ENCODE assay signal across 14 cellular contexts in genomic region chr3:140420621-140421357, GRCh38.
DNase-seq lines count a peak whose midpoint lies in the region; ATAC-seq and TF ChIP-seq lines count a peak whose summit lies in the region.
"Had no signal": no experiment of that assay in that cellular context is flagged by ENCODE, and none has a peak within 500 bp of the region (broad histone marks: within the 10 kb centered on the region; RNA-seq: fewer than 3 reads in every experiment).

No MANE protein-coding gene starts in this region.

- TF ChIP-seq EP300 in gastroesophageal sphincter (IDR thresholded peaks at IDR 0.05), result no peak

- no peak overlapping the region for H3K4me3 ChIP-seq in BJ (ENCODE audit: low read depth, low read length)
- H3K4me3 ChIP-seq in adipocyte (ENCODE audit: low read length), result peak overlapping the region; percentile 43
- no peak overlapping the region for H3K4me3 ChIP-seq in gastroesophageal sphincter
- H3K4me3 ChIP-seq: Peyer's patch had no signal

- H3K4me1 Mint-ChIP-seq in osteocyte (ENCODE audit: unreplicated experiment), result peaks cover 66% of the 10 kb centered on the region
- no peaks in the 10 kb centered on the region for H3K4me1 Mint-ChIP-seq in activated naive CD4-positive, alpha-beta T cell treated with anti-CD3 and anti-CD28 coated beads for 36 hours (ENCODE audit: low read depth)
- no peaks in the 10 kb centered on the region for H3K4me1 Mint-ChIP-seq in stimulated activated naive CD8-positive, alpha-beta T cell treated with anti-CD3 and anti-CD28 coated beads, Interleukin-15, amount 100 ng/mL, for 72 hours
- H3K4me1 Mint-ChIP-seq: CD4-positive, alpha-beta memory T cell; stimulated activated effector memory CD8-positive, alpha-beta T cell treated with anti-CD3 and anti-CD28 coated beads, Interleukin-12 subunit alpha, Interleukin-12 subunit beta, amount 100 ng/mL, for 72 hours had no signal

- peak overlapping the region; percentile 5 for H3K4me3 Mint-ChIP-seq in osteocyte (ENCODE audit: unreplicated experiment)
- no peak overlapping the region for H3K4me3 Mint-ChIP-seq in activated naive CD4-positive, alpha-beta T cell treated with anti-CD3 and anti-CD28 coated beads for 36 hours
- H3K4me3 Mint-ChIP-seq in stimulated activated naive CD8-positive, alpha-beta T cell treated with anti-CD3 and anti-CD28 coated beads, Interleukin-15, amount 100 ng/mL, for 72 hours, result no peak overlapping the region
- H3K4me3 Mint-ChIP-seq: CD4-positive, alpha-beta memory T cell; stimulated activated effector memory CD8-positive, alpha-beta T cell treated with anti-CD3 and anti-CD28 coated beads, Interleukin-12 subunit alpha, Interleukin-12 subunit beta, amount 100 ng/mL, for 72 hours had no signal

- H3K27me3 Mint-ChIP-seq in osteocyte (ENCODE audit: unreplicated experiment), result no peaks in the 10 kb centered on the region
- H3K27me3 Mint-ChIP-seq in activated naive CD4-positive, alpha-beta T cell treated with anti-CD3 and anti-CD28 coated beads for 36 hours (ENCODE audit: low read depth), result no peaks in the 10 kb centered on the region
- H3K27me3 Mint-ChIP-seq in stimulated activated naive CD8-positive, alpha-beta T cell treated with anti-CD3 and anti-CD28 coated beads, Interleukin-15, amount 100 ng/mL, for 72 hours, result peaks cover 10% of the 10 kb centered on the region
- H3K27me3 Mint-ChIP-seq: CD4-positive, alpha-beta memory T cell had no signal

- no peak overlapping the region for H3K27ac ChIP-seq in gastroesophageal sphincter
- H3K27ac ChIP-seq: Peyer's patch had no signal

- H3K9me3 ChIP-seq in adipocyte (ENCODE audit: control insufficient read depth, low read length) (no peaks in the 10 kb centered on the region), gastroesophageal sphincter (no peaks in the 10 kb centered on the region)
- H3K9me3 ChIP-seq: Peyer's patch had no signal

- H3K9me3 Mint-ChIP-seq in osteocyte (ENCODE audit: unreplicated experiment), result peaks cover 3% of the 10 kb centered on the region
- H3K9me3 Mint-ChIP-seq in activated naive CD4-positive, alpha-beta T cell treated with anti-CD3 and anti-CD28 coated beads for 36 hours, result no peaks in the 10 kb centered on the region
- no peaks in the 10 kb centered on the region for H3K9me3 Mint-ChIP-seq in stimulated activated naive CD8-positive, alpha-beta T cell treated with anti-CD3 and anti-CD28 coated beads, Interleukin-15, amount 100 ng/mL, for 72 hours
- H3K9me3 Mint-ChIP-seq: stimulated activated effector memory CD8-positive, alpha-beta T cell treated with anti-CD3 and anti-CD28 coated beads, Interleukin-12 subunit alpha, Interleukin-12 subunit beta, amount 100 ng/mL, for 72 hours had no signal

- TF ChIP-seq POLR2A in gastroesophageal sphincter (IDR thresholded peaks at IDR 0.05), result no peak

- TF ChIP-seq CTCF in BJ (IDR thresholded peaks at IDR 0.05; ENCODE audit: insufficient read depth, low read depth, low read length), result 0 out of 2 replicates have a peak, but pooled peaks have one; percentile 9
- no peak for TF ChIP-seq CTCF in gastroesophageal sphincter (IDR thresholded peaks at IDR 0.05)
- peak; percentile 42 for TF ChIP-seq CTCF in osteocyte (IDR thresholded peaks at IDR 0.05)

- POLR2A ChIA-PET in BJ (lab: Charles Lee), result no interaction called here

- H3K4me1 ChIP-seq in adipocyte (ENCODE audit: control insufficient read depth, insufficient read depth, low read length), result peaks cover 34% of the 10 kb centered on the region
- H3K4me1 ChIP-seq in gastroesophageal sphincter, result peaks cover 0 to 9% (median 0%) of the 10 kb centered on the region in 3 donors
- H3K4me1 ChIP-seq: Peyer's patch had no signal

- H3K9ac ChIP-seq in adipocyte (ENCODE audit: low read length), result peak overlapping the region; percentile 67

- DNase-seq in BJ (ENCODE audit: low read depth) (peak; percentile 17), adipocyte (ENCODE audit: low read depth) (peak; percentile 60), osteocyte (ENCODE audit: extremely low spot score, unreplicated experiment) (no peak), NCI-H524 treated with DMSO at 0.1 percent for 48 hours (lab: John Stamatoyannopoulos, UW) (no peak), RKO (ENCODE audit: low spot score) (no peak)
- no peak for DNase-seq in activated naive CD4-positive, alpha-beta T cell treated with anti-CD3 and anti-CD28 coated beads for 36 hours
- no peak for DNase-seq in stimulated activated naive CD8-positive, alpha-beta T cell treated with anti-CD3 and anti-CD28 coated beads, Interleukin-15, amount 100 ng/mL, for 72 hours
- DNase-seq: activated CD4-positive, CD25-positive, alpha-beta regulatory T cell treated with anti-CD3 and anti-CD28 coated beads, Interleukin-2, amount 50 U/mL, for 72 hours; activated effector memory CD4-positive, alpha-beta T cell treated with anti-CD3 and anti-CD28 coated beads, Interleukin-2, amount 50 U/mL, for 16 hours; CD4-positive, alpha-beta memory T cell; NCI-H2029; Peyer's patch had no signal

- intact Hi-C loops in activated naive CD4-positive, alpha-beta T cell treated with anti-CD3 and anti-CD28 coated beads for 36 hours (cut with micrococcal nuclease), result no loop called here

- H3K27me3 ChIP-seq in BJ (ENCODE audit: control insufficient read depth, insufficient read depth, low read length) (no peaks in the 10 kb centered on the region), adipocyte (replicated peaks; ENCODE audit: control insufficient read depth, insufficient read depth, low read length) (no peaks in the 10 kb centered on the region), gastroesophageal sphincter (no peaks in the 10 kb centered on the region)
- H3K27me3 ChIP-seq: Peyer's patch had no signal

- H3K27ac Mint-ChIP-seq in osteocyte (ENCODE audit: unreplicated experiment), result peak overlapping the region; percentile 91
- no peak overlapping the region for H3K27ac Mint-ChIP-seq in activated naive CD4-positive, alpha-beta T cell treated with anti-CD3 and anti-CD28 coated beads for 36 hours
- no peak overlapping the region for H3K27ac Mint-ChIP-seq in stimulated activated naive CD8-positive, alpha-beta T cell treated with anti-CD3 and anti-CD28 coated beads, Interleukin-15, amount 100 ng/mL, for 72 hours
- H3K27ac Mint-ChIP-seq: CD4-positive, alpha-beta memory T cell; stimulated activated effector memory CD8-positive, alpha-beta T cell treated with anti-CD3 and anti-CD28 coated beads, Interleukin-12 subunit alpha, Interleukin-12 subunit beta, amount 100 ng/mL, for 72 hours had no signal

- H3K36me3 Mint-ChIP-seq in osteocyte (ENCODE audit: unreplicated experiment), result peaks cover 4% of the 10 kb centered on the region
- H3K36me3 Mint-ChIP-seq in activated naive CD4-positive, alpha-beta T cell treated with anti-CD3 and anti-CD28 coated beads for 36 hours (ENCODE audit: low read depth), result no peaks in the 10 kb centered on the region
- H3K36me3 Mint-ChIP-seq: CD4-positive, alpha-beta memory T cell; stimulated activated effector memory CD8-positive, alpha-beta T cell treated with anti-CD3 and anti-CD28 coated beads, Interleukin-12 subunit alpha, Interleukin-12 subunit beta, amount 100 ng/mL, for 72 hours had no signal

- H3K36me3 ChIP-seq in BJ (ENCODE audit: control insufficient read depth, insufficient read depth, low read length), result no peaks in the 10 kb centered on the region
- no peaks in the 10 kb centered on the region for H3K36me3 ChIP-seq in adipocyte (ENCODE audit: control insufficient read depth, insufficient read depth, low read length, severe bottlenecking)
- no peaks in the 10 kb centered on the region for H3K36me3 ChIP-seq in gastroesophageal sphincter
- H3K36me3 ChIP-seq: Peyer's patch had no signal

- 57 to 59% methylated on average over 1 to 6 of the region's 9 CpGs for WGBS in gastroesophageal sphincter (ENCODE audit: low coverage in 1 of 2), 2 donors

- CTCF ChIA-PET in BJ (lab: Yijun Ruan, JAX), result no interaction called here
- CTCF ChIA-PET in activated naive CD4-positive, alpha-beta T cell treated with anti-CD3 and anti-CD28 coated beads for 36 hours (lab: Charles Lee), result interaction anchor here (0.6 to 0.9 kb wide), 3 partner anchors 12 to 262 kb away, joined by 3 read pairs; no protein-coding TSS in a partner anchor

- peak; percentile 43 for ATAC-seq in gastroesophageal sphincter
- no peak for ATAC-seq in stimulated activated naive CD8-positive, alpha-beta T cell treated with anti-CD3 and anti-CD28 coated beads, Interleukin-15, amount 100 ng/mL, for 72 hours
- ATAC-seq: stimulated activated effector memory CD8-positive, alpha-beta T cell treated with anti-CD3 and anti-CD28 coated beads, Interleukin-12 subunit alpha, Interleukin-12 subunit beta, amount 100 ng/mL, for 72 hours had no signal

Comparison
In these comparisons a context has a peak if more than half of its experiments do, and no peak if none do; other contexts are left out.
1. DNase-seq: peak in BJ (single experiment) and adipocyte (single experiment); none in osteocyte (single experiment), NCI-H524 treated with DMSO at 0.1 percent for 48 hours (single experiment), activated naive CD4-positive, alpha-beta T cell treated with anti-CD3 and anti-CD28 coated beads for 36 hours (single experiment), RKO (single experiment) and stimulated activated naive CD8-positive, alpha-beta T cell treated with anti-CD3 and anti-CD28 coated beads, Interleukin-15, amount 100 ng/mL, for 72 hours (0 of 2).
2. CTCF ChIP-seq: peak in BJ (single experiment) and osteocyte (single experiment); none in gastroesophageal sphincter (0 of 4).